In genomic region chr21:16620921-16621320, GRCh38 we compare ENCODE assay signal across 21 cellular contexts.
"Had no signal": no experiment of that assay in that cellular context is flagged by ENCODE, and none has a peak within 500 bp of the region (broad histone marks: within the 10 kb centered on the region; RNA-seq: fewer than 3 reads in every experiment).

No MANE protein-coding gene starts in this region.

- DNase-seq: IMR-90, Kasumi-1, MM.1S, NCI-H1105, NCI-H1417, NCI-H1436 treated with DMSO at 0.1 percent for 48 hours, NCI-H1694 treated with DMSO at 0.1 percent for 48 hours, NCI-H2029, NCI-H2081 treated with DMSO at 0.1 percent for 48 hours, NCI-H2171, NCI-H226, NCI-H446, NCI-H510A, NCI-H524 treated with DMSO at 0.1 percent for 48 hours, NCI-H69, NCI-H774, Right ventricle myocardium superior, RPMI8226, SIG-M5, SK-N-SH, SW 1271 had no signal
